Comparison of ENCODE assay signal across 34 cellular contexts in genomic region chr9:129661029-129661428, GRCh38. TPM values are rescaled to one million over a fixed set of nuclear protein-coding genes. Genes with fewer than 3 reads are reported as not detected.
DNase-seq lines count a peak whose midpoint lies in the region; ATAC-seq and TF ChIP-seq lines count a peak whose summit lies in the region.
"Had no signal": no experiment of that assay in that cellular context is flagged by ENCODE, and none has a peak within 500 bp of the region (broad histone marks: within the 10 kb centered on the region; RNA-seq: fewer than 3 reads in every experiment).

No MANE protein-coding gene starts in this region.

- TF ChIP-seq CTCF in mucosa of descending colon (IDR thresholded peaks at IDR 0.05) = no peak

- DNase-seq in T-helper 17 cell (no peak), left colon (no peak), mucosa of descending colon (no peak), islet precursor cell (no peak), amniotic stem cell (lab: John Stamatoyannopoulos, UW) (no peak)
- DNase-seq: 8988T; ACHN; AML-193; BE2C; C1 segment of cervical spinal cord; Caco-2; Calu3; CD4-positive, alpha-beta memory T cell; CD4-positive, alpha-beta T cell; CD4-positive, CD25-positive, alpha-beta regulatory T cell; CD8-positive, alpha-beta memory T cell; CD8-positive, alpha-beta T cell; COR-L47; DMS 273 treated with DMSO at 0.1 percent for 48 hours; DMS153; DMS53; DMS79; DMS79 treated with DMSO at 0.1 percent for 48 hours; DND-41; EL had no signal

- no peaks in the 10 kb centered on the region for H3K4me1 ChIP-seq in mucosa of descending colon (ENCODE audit: low read depth)
- H3K4me1 ChIP-seq: BE2C, BLaER1, Caco-2 had no signal

- peaks cover 5% of the 10 kb centered on the region for H3K4me1 Mint-ChIP-seq in T-helper 17 cell

- no peak overlapping the region for H3K4me3 Mint-ChIP-seq in T-helper 17 cell
- H3K4me3 Mint-ChIP-seq: B cell; CD4-positive, alpha-beta memory T cell; CD4-positive, alpha-beta T cell; CD4-positive, CD25-positive, alpha-beta regulatory T cell; CD8-positive, alpha-beta T cell had no signal

- H3K36me3 ChIP-seq in mucosa of descending colon (ENCODE audit: low read depth) = no peaks in the 10 kb centered on the region
- H3K36me3 ChIP-seq: BE2C; BLaER1; BLaER1 treated with 17β-estradiol and CSF1 and Interleukin-3, amounts not matched to agents 10 nM and 100 nM had no signal

- H3K27me3 Mint-ChIP-seq in T-helper 17 cell = no peaks in the 10 kb centered on the region

- intact Hi-C loops in left colon (cut with DNase I, micrococcal nuclease) = loop anchor here in 1 of 2 donors (10.0 kb wide), 1 partner anchor 64 kb away; no protein-coding TSS in a partner anchor
- intact Hi-C loops in mucosa of descending colon (cut with DNase I, micrococcal nuclease) = no loop called here

- no peaks in the 10 kb centered on the region for H3K36me3 Mint-ChIP-seq in T-helper 17 cell (ENCODE audit: low read depth)
- H3K36me3 Mint-ChIP-seq: CD14-positive monocyte; CD4-positive, alpha-beta memory T cell; CD4-positive, CD25-positive, alpha-beta regulatory T cell; CD8-positive, alpha-beta memory T cell; CD8-positive, alpha-beta T cell had no signal

- H3K9me3 ChIP-seq in T-helper 17 cell (ENCODE audit: control insufficient read depth, low read length, poor library complexity, severe bottlenecking) (no peaks in the 10 kb centered on the region), mucosa of descending colon (no peaks in the 10 kb centered on the region)
- H3K9me3 ChIP-seq: A549; BE2C; BLaER1; BLaER1 treated with 17β-estradiol and CSF1 and Interleukin-3, amounts not matched to agents 10 nM and 100 nM; Caco-2 had no signal

- no peak for ATAC-seq in T-helper 17 cell
- ATAC-seq in left colon = peak; percentile 67
- peak; percentile 72 for ATAC-seq in mucosa of descending colon
- ATAC-seq in HG03139 (IDR thresholded peaks at IDR 0.05; ENCODE audit: unreplicated experiment) = no peak
- ATAC-seq: A549; CD8-positive, alpha-beta T cell had no signal

- H3K4me3 ChIP-seq in mucosa of descending colon = no peak overlapping the region
- H3K4me3 ChIP-seq: A549; BLaER1; BLaER1 treated with 17β-estradiol and CSF1 and Interleukin-3, amounts not matched to agents 10 nM and 100 nM had no signal

- peak overlapping the region; percentile 39 for H3K27ac Mint-ChIP-seq in T-helper 17 cell
- H3K27ac Mint-ChIP-seq: B cell; CD14-positive monocyte; CD4-positive, alpha-beta memory T cell; CD4-positive, alpha-beta T cell; CD8-positive, alpha-beta memory T cell; CD8-positive, alpha-beta T cell had no signal

RNA-seq across cellular contexts. Expression of gene PRRX2, which starts 4.4 kb away (rescaled TPM):
- not detected for total RNA-seq in T-helper 17 cell
- 1 to 10 TPM in 1 of 2 donors, under 1 TPM in 1; 0.52 to 1.1 TPM for total RNA-seq in left colon
- 1 to 10 TPM in 1 of 3 donors, under 1 TPM in 2; 0.38 to 1.6 (median 0.89) TPM for total RNA-seq in mucosa of descending colon
- total RNA-seq: A172; B cell; Caco-2; Calu3; CD4-positive, alpha-beta memory T cell; CD4-positive, alpha-beta T cell; CD4-positive, CD25-positive, alpha-beta regulatory T cell; CD8-positive, alpha-beta T cell had no signal

RNA-seq across cellular contexts. Expression of gene ASB6, which starts 19.1 kb away (rescaled TPM):
- total RNA-seq in T-helper 17 cell (10 to 100 TPM; 21.9 to 28.7 TPM), left colon (10 to 100 TPM; 17.5 to 18.3 TPM), mucosa of descending colon (10 to 100 TPM; 16.1 to 21.3 (median 17.5) TPM)

RNA-seq across cellular contexts. Expression of gene NTMT1, which starts 35.1 kb away (rescaled TPM):
- total RNA-seq in T-helper 17 cell (10 to 100 TPM; 27.0 to 27.8 TPM), left colon (10 to 100 TPM; 23.2 to 25.8 TPM), mucosa of descending colon (10 to 100 TPM; 22.0 to 32.0 (median 26.2) TPM)

RNA-seq across cellular contexts. Expression of gene C9orf50, which starts 40.1 kb away (rescaled TPM):
- not detected for total RNA-seq in T-helper 17 cell
- total RNA-seq in left colon = under 1 TPM in 1 of 2 donors, not detected in 1; 0.36 TPM
- total RNA-seq in mucosa of descending colon = not detected
- total RNA-seq: A172; A673; B cell; Caco-2; Calu3; CD4-positive, alpha-beta memory T cell; CD4-positive, alpha-beta T cell; CD4-positive, CD25-positive, alpha-beta regulatory T cell; CD8-positive, alpha-beta memory T cell; Daoy had no signal

Comparison
In these comparisons a context has a peak if more than half of its experiments do, and no peak if none do; other contexts are left out.
1. ATAC-seq: peak in left colon (single experiment) and mucosa of descending colon (single experiment); none in T-helper 17 cell (single experiment) and HG03139 (single experiment).